14 cellular contexts compared by ENCODE assay signal in the genomic region with DNA sequence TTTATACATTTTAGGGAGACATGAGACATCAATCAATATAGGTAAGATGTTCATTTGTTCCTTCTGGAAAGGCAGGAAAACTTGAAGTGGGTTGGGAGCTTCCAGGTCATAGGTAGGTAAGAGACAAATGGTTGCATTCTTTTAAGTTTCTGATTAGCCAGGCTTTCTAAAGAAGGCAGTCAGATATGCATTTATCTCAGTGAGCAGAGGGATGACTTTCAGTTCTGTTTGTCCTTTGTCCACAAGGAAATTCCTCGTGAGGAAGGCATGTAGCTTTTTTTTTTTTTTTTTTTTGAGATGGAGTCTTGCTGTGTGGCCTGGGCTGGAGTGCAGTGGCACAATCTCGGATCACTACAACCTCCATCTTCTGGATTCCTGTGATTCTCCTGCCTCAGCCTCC.
"Had no signal": no experiment of that assay in that cellular context is flagged by ENCODE, and none has a peak within 500 bp of the region (broad histone marks: within the 10 kb centered on the region; RNA-seq: fewer than 3 reads in every experiment).

No MANE protein-coding gene starts in this region.

- H3K36me3 Mint-ChIP-seq: naive thymus-derived CD4-positive, alpha-beta T cell had no signal

- H3K36me3 ChIP-seq: esophagus squamous epithelium, sigmoid colon, stomach, thoracic aorta, transverse colon had no signal

- H3K4me1 Mint-ChIP-seq: naive thymus-derived CD4-positive, alpha-beta T cell; nephron progenitor cell had no signal

- H3K4me1 ChIP-seq: sigmoid colon, transverse colon had no signal

- H3K27ac ChIP-seq: epithelial cell of prostate, esophagus squamous epithelium, sigmoid colon, skin epidermis, stomach, thoracic aorta, transverse colon had no signal

- DNase-seq: effector memory CD4-positive, alpha-beta T cell; esophagus squamous epithelium; foreskin fibroblast; naive thymus-derived CD4-positive, alpha-beta T cell; nephron progenitor cell; sigmoid colon; stimulated activated CD4-positive, alpha-beta T cell treated with anti-CD3 and anti-CD28 coated beads, Interleukin-12 subunit alpha, Interleukin-12 subunit beta, amount 100 ng/mL, for 4 hours; stimulated activated naive CD4-positive, alpha-beta T cell; stomach; substantia nigra; transverse colon had no signal

- H3K4me3 Mint-ChIP-seq: naive thymus-derived CD4-positive, alpha-beta T cell; nephron progenitor cell had no signal

- H3K27ac Mint-ChIP-seq: naive thymus-derived CD4-positive, alpha-beta T cell; nephron progenitor cell had no signal

- H3K4me3 ChIP-seq: esophagus squamous epithelium, sigmoid colon, skin epidermis, stomach, thoracic aorta, transverse colon had no signal

- H3K9me3 ChIP-seq: esophagus squamous epithelium, sigmoid colon, stomach, thoracic aorta, transverse colon had no signal

- ATAC-seq: naive thymus-derived CD4-positive, alpha-beta T cell had no signal

- H3K27me3 ChIP-seq: sigmoid colon, stomach, transverse colon had no signal
